In genomic region chr14:22508150-22508457, GRCh38 we compare ENCODE assay signal across 1 cellular context.
TF ChIP-seq lines count a peak whose summit lies in the region.

No MANE protein-coding gene starts in this region.

TF ChIP-seq in GM12878, 131 proteins besides CTCF, POLR2A, EP300 and RAD21 (continued from another document):
- no peak for TF ChIP-seq REST (IDR thresholded peaks at IDR 0.05; ENCODE audit: low read depth, low read length)
- peak; percentile 40; the same call in 1 of the 2 replicates for TF ChIP-seq ZBED1 (IDR thresholded peaks at IDR 0.05; ENCODE audit: borderline replicate concordance)
- TF ChIP-seq BHLHE40 (IDR thresholded peaks at IDR 0.05; ENCODE audit: borderline replicate concordance in 1 of 2, low read depth in 2 of 2, low read length in 1 of 2), result no peak
- TF ChIP-seq NKRF (conservative IDR thresholded peaks at IDR 0.05), result no peak
- TF ChIP-seq BCL3 (IDR thresholded peaks at IDR 0.05; ENCODE audit: borderline replicate concordance, insufficient read depth, low read depth, low read length, poor library complexity, severe bottlenecking), result peak; percentile 28
- 0 out of 2 replicates have a peak, but pooled peaks have one; percentile 5 for TF ChIP-seq RB1 (IDR thresholded peaks at IDR 0.05; ENCODE audit: borderline replicate concordance)
- TF ChIP-seq NFIC (IDR thresholded peaks at IDR 0.05; ENCODE audit: low read depth, low read length), result 0 out of 2 replicates have a peak, but pooled peaks have one; percentile 48
- no peak for TF ChIP-seq JUND (IDR thresholded peaks at IDR 0.05; ENCODE audit: low read depth, low read length)
- TF ChIP-seq MEF2A (IDR thresholded peaks at IDR 0.05; ENCODE audit: insufficient read depth, low read depth, low read length), result 0 out of 2 replicates have a peak, but pooled peaks have one; percentile 19
- TF ChIP-seq ZNF687 (IDR thresholded peaks at IDR 0.05), result 0 out of 2 replicates have a peak, but pooled peaks have one; percentile 10
